Comparison of ENCODE assay signal across 8 cellular contexts in genomic region chr7:129210256-129210988, GRCh38. TPM values are rescaled to one million over a fixed set of nuclear protein-coding genes. Genes with fewer than 3 reads are reported as not detected.
DNase-seq lines count a peak whose midpoint lies in the region; ATAC-seq, FAIRE-seq and TF ChIP-seq lines count a peak whose summit lies in the region.

No MANE protein-coding gene starts in this region.

- no peak for FAIRE-seq in H54 (lab: Jason Lieb, UNC)

- peaks cover 10% of the 10 kb centered on the region for H3K27me3 Mint-ChIP-seq in endothelial cell (ENCODE audit: unreplicated experiment)

- H3K36me3 Mint-ChIP-seq in endothelial cell (ENCODE audit: low read depth, unreplicated experiment), result peaks cover 16% of the 10 kb centered on the region

- no peaks in the 10 kb centered on the region for H3K9me3 Mint-ChIP-seq in endothelial cell (ENCODE audit: unreplicated experiment)

- TF ChIP-seq POLR2A in H54 (IDR thresholded peaks at IDR 0.05; ENCODE audit: low read depth, low read length), result no peak

- peak; percentile 80 for TF ChIP-seq CTCF in endothelial cell (IDR thresholded peaks at IDR 0.05; ENCODE audit: unreplicated experiment)

- no peak overlapping the region for H3K27ac Mint-ChIP-seq in endothelial cell (ENCODE audit: unreplicated experiment)

- ATAC-seq in HG02870 (IDR thresholded peaks at IDR 0.05; ENCODE audit: unreplicated experiment), result no peak

- no peak overlapping the region for H3K4me3 Mint-ChIP-seq in endothelial cell (ENCODE audit: unreplicated experiment)

- H3K4me1 Mint-ChIP-seq in endothelial cell (ENCODE audit: unreplicated experiment), result no peaks in the 10 kb centered on the region

- in situ Hi-C loops in Caki2 (cut with HindIII; ENCODE audit: low pct_unique_long_range_greater_than_20kb, low sequenced_read_pairs), result no loop called here

- peak; percentile 40 for DNase-seq in Caki2 (ENCODE audit: low read depth)
- DNase-seq in H54 (ENCODE audit: insufficient read length, low spot score), result peak; percentile 74
- peak; percentile 38 for DNase-seq in NCI-H345 (lab: John Stamatoyannopoulos, UW)
- DNase-seq in activated CD8-positive, alpha-beta memory T cell treated with anti-CD3 and anti-CD28 coated beads for 4 hours (ENCODE audit: low read depth in 2 of 2), result peak; percentile 28 to 41
- DNase-seq in endothelial cell (ENCODE audit: low spot score), result peak; percentile 88
- peak; percentile 84 for DNase-seq in myocyte (ENCODE audit: low read depth)
- DNase-seq in stimulated activated CD8-positive, alpha-beta memory T cell treated with anti-CD3 and anti-CD28 coated beads, Interleukin-7, amount 100 ng/mL, for 24 hours (ENCODE audit: low read depth), result peak; percentile 65

RNA-seq across cellular contexts. Expression of gene AHCYL2, which starts 14.4 kb away (rescaled TPM):
- total RNA-seq in Caki2 (2014; rRNA removed; shearing (Covaris generic); ENCODE audit: low replicate concordance), result 3.9 and 7.2 TPM in 2 replicates
- total RNA-seq in endothelial cell (ENCODE audit: unreplicated experiment) (19.9 TPM), myocyte (20.4 and 31.6 TPM in 2 replicates)
- polyA plus RNA-seq in myocyte (2012), result 13.2 TPM

RNA-seq across cellular contexts. Expression of gene SMO, which starts 22.0 kb away (rescaled TPM):
- 47.7 and 62.3 TPM in 2 replicates for total RNA-seq in Caki2 (2014; rRNA removed; shearing (Covaris generic); ENCODE audit: low replicate concordance)
- total RNA-seq in endothelial cell (ENCODE audit: unreplicated experiment), result 17.4 TPM
- 2.2 and 4.3 TPM in 2 replicates for total RNA-seq in myocyte
- 9.3 TPM for polyA plus RNA-seq in myocyte (2012)

Comparison
In these comparisons a context has a peak if more than half of its experiments do, and no peak if none do; other contexts are left out.
1. DNase-seq: peak in every context shown above with its lines; median percentile 88 in endothelial cell; 84 in myocyte; 74 in H54; 65 in stimulated activated CD8-positive, alpha-beta memory T cell treated with anti-CD3 and anti-CD28 coated beads, Interleukin-7, amount 100 ng/mL, for 24 hours; 40 in Caki2; 38 in NCI-H345; 34 in activated CD8-positive, alpha-beta memory T cell treated with anti-CD3 and anti-CD28 coated beads for 4 hours.